In genomic region chr12:131869871-131870418, GRCh38 we compare ENCODE assay signal across 1 cellular context.
TF ChIP-seq lines count a peak whose summit lies in the region.

No MANE protein-coding gene starts in this region.

TF ChIP-seq in HepG2, 621 proteins besides CTCF, POLR2A, EP300 and RAD21:
- TF ChIP-seq ZNF274 (CRISPR knock-in tag; IDR thresholded peaks at IDR 0.05), result no peak
- no peak for TF ChIP-seq HOXA3 (CRISPR knock-in tag; IDR thresholded peaks at IDR 0.05)
- TF ChIP-seq KLF15 (CRISPR knock-in tag; IDR thresholded peaks at IDR 0.05; ENCODE audit: borderline replicate concordance), result no peak
- TF ChIP-seq ZNF569 (CRISPR knock-in tag; IDR thresholded peaks at IDR 0.05; ENCODE audit: borderline replicate concordance), result no peak
- TF ChIP-seq SOX6 (IDR thresholded peaks at IDR 0.05), result no peak
- TF ChIP-seq SOX6 (CRISPR knock-in tag; IDR thresholded peaks at IDR 0.05), result no peak
